Comparison of ENCODE assay signal across 20 cellular contexts in genomic region chr12:121085113-121085841, GRCh38. TPM values are rescaled to one million over a fixed set of nuclear protein-coding genes. Genes with fewer than 3 reads are reported as not detected.
DNase-seq lines count a peak whose midpoint lies in the region; ATAC-seq and TF ChIP-seq lines count a peak whose summit lies in the region.
"Had no signal": no experiment of that assay in that cellular context is flagged by ENCODE, and none has a peak within 500 bp of the region (broad histone marks: within the 10 kb centered on the region; RNA-seq: fewer than 3 reads in every experiment).

No MANE protein-coding gene starts in this region.

- H3K4me1 ChIP-seq in GM23248 (ENCODE audit: insufficient read depth) (no peaks in the 10 kb centered on the region), esophagus muscularis mucosa (no peaks in the 10 kb centered on the region), neuronal stem cell (ENCODE audit: control insufficient read depth in 2 of 2, insufficient read depth in 1 of 2, low read depth in 1 of 2, low read length in 2 of 2) (peaks cover 0 to 6% of the 10 kb centered on the region in 2 donors)

- TF ChIP-seq POLR2A in esophagus muscularis mucosa (IDR thresholded peaks at IDR 0.05; ENCODE audit: low read depth), result no peak

- H2BK12ac ChIP-seq in neuronal stem cell (ENCODE audit: low read length), result no peak overlapping the region

- no peaks in the 10 kb centered on the region for H3K79me2 ChIP-seq in GM23248 (ENCODE audit: insufficient read depth)

- no peak overlapping the region for H3K18ac ChIP-seq in neuronal stem cell (ENCODE audit: low read length)

- H3F3A ChIP-seq in GM23248 (ENCODE audit: insufficient read depth), result no peaks in the 10 kb centered on the region

- no peak overlapping the region for H3K23ac ChIP-seq in neuronal stem cell (ENCODE audit: low read depth, low read length, poor library complexity)

- H2BK120ac ChIP-seq in neuronal stem cell (ENCODE audit: low read depth, low read length), result no peak overlapping the region

- no peak for TF ChIP-seq CTCF in esophagus muscularis mucosa (IDR thresholded peaks at IDR 0.05)

- no peak overlapping the region for H2BK15ac ChIP-seq in neuronal stem cell (ENCODE audit: low read length)

- 67 to 74% methylated on average over 11 of the region's 11 CpGs for WGBS in GM23248 (ENCODE audit: low coverage in 1 of 2, low lambda C conversion rate in 2 of 2, missing lambda C conversion rate in 2 of 2), 2 experiments
- 93% methylated on average over 11 of the region's 11 CpGs for WGBS in esophagus muscularis mucosa
- no CpG with 5 or more reads among the region's 11 CpGs for whole genome bisulfite sequencing in neuronal stem cell (ENCODE audit: extremely low coverage in 2 of 2, insufficient read length in 2 of 2, insufficient replicate concordance in 1 of 2), 2 donors

- no peak overlapping the region for H3K14ac ChIP-seq in neuronal stem cell (ENCODE audit: low read length)

- H3K27ac ChIP-seq in GM23248 (no peak overlapping the region), esophagus muscularis mucosa (replicated peaks in 1 of 4) (no peak overlapping the region), neuronal stem cell (replicated peaks; ENCODE audit: low read length) (no peak overlapping the region)
- H3K27ac ChIP-seq: BLaER1, SK-N-MC had no signal

- no peak for TF ChIP-seq EP300 in esophagus muscularis mucosa (IDR thresholded peaks at IDR 0.05)

- no peaks in the 10 kb centered on the region for H3K9me3 ChIP-seq in GM23248 (ENCODE audit: low read depth)
- no peaks in the 10 kb centered on the region for H3K9me3 ChIP-seq in esophagus muscularis mucosa
- H3K9me3 ChIP-seq in neuronal stem cell (replicated peaks in 1 of 2; ENCODE audit: control insufficient read depth in 2 of 2, insufficient read depth in 1 of 2, low read depth in 1 of 2, low read length in 2 of 2), result peaks cover 0 to 3% of the 10 kb centered on the region in 2 donors
- H3K9me3 ChIP-seq: BLaER1 had no signal

- H3K9ac ChIP-seq in GM23248 (no peak overlapping the region), neuronal stem cell (ENCODE audit: low read depth, low read length, poor library complexity) (no peak overlapping the region)
- H3K9ac ChIP-seq: BLaER1 had no signal

- H3K4me3 ChIP-seq in GM23248 (no peak overlapping the region), esophagus muscularis mucosa (no peak overlapping the region), neuronal stem cell (ENCODE audit: low read length in 2 of 2) (no peak overlapping the region)
- H3K4me3 ChIP-seq: BLaER1, SK-N-MC had no signal

- H4K20me1 ChIP-seq in GM23248 (ENCODE audit: insufficient read depth), result no peaks in the 10 kb centered on the region
- H4K20me1 ChIP-seq: BLaER1 had no signal

- intact Hi-C loops in esophagus muscularis mucosa (cut with DNase I), result no loop called here

- DNase-seq in GM23248 (peak; percentile 13), LHCN-M2 (ENCODE audit: low read depth) (peak; percentile 5), esophagus muscularis mucosa (ENCODE audit: extremely low spot score) (peak; percentile 55), neuronal stem cell (ENCODE audit: low spot score) (no peak), DMS79 (lab: John Stamatoyannopoulos, UW) (no peak)
- no peak for DNase-seq in stimulated activated naive CD4-positive, alpha-beta T cell (lab: John Stamatoyannopoulos, UW)
- DNase-seq: CD4-positive, CD25-positive, alpha-beta regulatory T cell; KG1; MM.1S; NCI-H1436; NCI-H187; NCI-H2081 treated with DMSO at 0.1 percent for 48 hours; NCI-H2171; NCI-H226; NCI-H510A; SIG-M5 had no signal

- no peaks in the 10 kb centered on the region for H3K36me3 ChIP-seq in GM23248 (ENCODE audit: low read depth)
- H3K36me3 ChIP-seq in esophagus muscularis mucosa, result no peaks in the 10 kb centered on the region
- H3K36me3 ChIP-seq in neuronal stem cell (replicated peaks in 1 of 2; ENCODE audit: control insufficient read depth in 2 of 2, insufficient read depth in 2 of 2, low read length in 2 of 2), result no peaks in the 10 kb centered on the region
- H3K36me3 ChIP-seq: BLaER1 had no signal

- H3K4me2 ChIP-seq in GM23248 (ENCODE audit: unreplicated experiment), result no peak overlapping the region
- no peak overlapping the region for H3K4me2 ChIP-seq in neuronal stem cell (ENCODE audit: insufficient read depth, low read length, poor library complexity, severe bottlenecking)
- H3K4me2 ChIP-seq: BLaER1 had no signal

- no peaks in the 10 kb centered on the region for H3K79me1 ChIP-seq in neuronal stem cell (ENCODE audit: low read depth, low read length)

- H2AFZ ChIP-seq in GM23248 (no peak overlapping the region), neuronal stem cell (ENCODE audit: low read length) (peak overlapping the region; percentile 60)

- H3K4ac ChIP-seq in neuronal stem cell (ENCODE audit: low read length), result no peak overlapping the region

- H2BK5ac ChIP-seq in neuronal stem cell (ENCODE audit: low read length), result no peak overlapping the region

- no peak overlapping the region for H4K8ac ChIP-seq in neuronal stem cell (ENCODE audit: low read depth, low read length)

- no peaks in the 10 kb centered on the region for H3K9me2 ChIP-seq in GM23248 (ENCODE audit: insufficient read depth)

- H2AK5ac ChIP-seq in neuronal stem cell (ENCODE audit: low read depth, low read length), result no peak overlapping the region

- H4K91ac ChIP-seq in neuronal stem cell (ENCODE audit: low read depth, low read length, poor library complexity), result no peak overlapping the region

- no peak for ATAC-seq in HG03342 (IDR thresholded peaks at IDR 0.05; ENCODE audit: unreplicated experiment)

- in situ Hi-C loops in GM23248 (cut with MboI), result no loop called here

- H3K27me3 ChIP-seq in GM23248 (replicated peaks; ENCODE audit: insufficient read depth) (no peaks in the 10 kb centered on the region), esophagus muscularis mucosa (no peaks in the 10 kb centered on the region), neuronal stem cell (ENCODE audit: control insufficient read depth in 3 of 3, insufficient read depth in 3 of 3, low read depth in 1 of 3, low read length in 3 of 3) (peaks cover 0 to 11% (median 0%) of the 10 kb centered on the region in 3 experiments)
- H3K27me3 ChIP-seq: BLaER1 had no signal

RNA-seq across cellular contexts. Expression of gene OASL, which starts 46.2 kb away (rescaled TPM):
- 0.54 TPM in 1 of 2 replicates, not detected in the other for total RNA-seq in GM23248 (2014; rRNA removed; shearing (Covaris generic))
- 0.09 and 0.13 TPM in 2 replicates for polyA plus RNA-seq in GM23248 (2016; fragmentation: Nextera tagmentation; extraction: Ambion mirVana)
- total RNA-seq in LHCN-M2 (2014; rRNA removed) (4.3 and 4.5 TPM in 2 replicates), esophagus muscularis mucosa (under 1 TPM; 0.26 to 0.75 (median 0.46) TPM)
- polyA plus RNA-seq in LHCN-M2 (2012), result 0.46 TPM
- polyA plus RNA-seq in neuronal stem cell (2013, experiment 1 of 2), result not detected
- not detected for polyA plus RNA-seq in neuronal stem cell (2013, experiment 2 of 2)
- total RNA-seq: G401 had no signal

RNA-seq across cellular contexts. Expression of gene P2RX7, which starts 47.4 kb away (rescaled TPM):
- under 0.01 and 0.54 TPM in 2 replicates for total RNA-seq in GM23248 (2014; rRNA removed; shearing (Covaris generic))
- polyA plus RNA-seq in GM23248 (2016; fragmentation: Nextera tagmentation; extraction: Ambion mirVana), result 0.15 and 0.53 TPM in 2 replicates
- total RNA-seq in LHCN-M2 (2014; rRNA removed) (0.11 and 0.32 TPM in 2 replicates), esophagus muscularis mucosa (1 to 10 TPM; 1.5 to 4.3 (median 2.7) TPM)
- 0.07 TPM for polyA plus RNA-seq in LHCN-M2 (2012)
- 0.20 TPM for polyA plus RNA-seq in neuronal stem cell (2013, experiment 1 of 2)
- polyA plus RNA-seq in neuronal stem cell (2013, experiment 2 of 2), result 0.37 TPM
- total RNA-seq: G401 had no signal

Comparison
In these comparisons a context has a peak if more than half of its experiments do, and no peak if none do; other contexts are left out.
1. DNase-seq: peak in GM23248 (single experiment), LHCN-M2 (single experiment) and esophagus muscularis mucosa (single experiment); none in neuronal stem cell (single experiment), stimulated activated naive CD4-positive, alpha-beta T cell (0 of 6) and DMS79 (single experiment).